In genomic region chr6:17705428-17705777, GRCh38 we compare ENCODE assay signal across 8 cellular contexts. TPM values are rescaled to one million over a fixed set of nuclear protein-coding genes. Genes with fewer than 3 reads are reported as not detected.
DNase-seq lines count a peak whose midpoint lies in the region; ATAC-seq, FAIRE-seq and TF ChIP-seq lines count a peak whose summit lies in the region.

No MANE protein-coding gene starts in this region.

- H3K4me3 ChIP-seq in A549 = peak overlapping the region; percentile 94
- H3K4me3 ChIP-seq in GM12865 (ENCODE audit: low read depth, low read length) = peak overlapping the region; percentile 64
- H3K4me3 ChIP-seq in ovary = peak overlapping the region; percentile 92

- peak overlapping the region; percentile 85 for H3K4me3 Mint-ChIP-seq in activated CD8-positive, alpha-beta T cell treated with anti-CD3 and anti-CD28 coated beads, Interleukin-2, amount 10 ng/mL, durations not matched to agents 7 days and 5 days

- WGBS in A549 (ENCODE audit: missing lambda C conversion rate) = 0% methylated on average over 7 of the region's 10 CpGs
- WGBS in ovary, 3 donors = 0 to 1% (median 1%) methylated on average over 10 of the region's 10 CpGs

- intact Hi-C loops in ovary (cut with DNase I) = loop anchor here in 2 of 4 donors (5.0 to 10.0 kb wide), 2 partner anchors 101 to 103 kb away; partner anchors contain the start of gene FAM8A1 (in 2 of the 2)

- peak overlapping the region; percentile 96 for H3K27ac Mint-ChIP-seq in activated CD8-positive, alpha-beta T cell treated with anti-CD3 and anti-CD28 coated beads, Interleukin-2, amount 10 ng/mL, durations not matched to agents 7 days and 5 days

- DNase-seq in A549 (ENCODE audit: low read depth in 1 of 2, low spot score in 1 of 2) (peak; percentile 52 to 57), GM12865 (ENCODE audit: low read depth) (peak; percentile 69), HuH-7 (ENCODE audit: low spot score) (peak; percentile 41), germinal center (ENCODE audit: low spot score) (peak; percentile 29), ovary (peak in 4 of 5 donors; percentile 42 to 73 (median 54)), cerebellar nuclear complex (lab: John Stamatoyannopoulos, UW) (no peak)
- no peak for DNase-seq in activated CD8-positive, alpha-beta T cell treated with anti-CD3 and anti-CD28 coated beads, Interleukin-2, amount 10 ng/mL, durations not matched to agents 7 days and 5 days

- H3K27ac ChIP-seq in A549 (peak overlapping the region; percentile 98), ovary (peak overlapping the region; percentile 98 to 99)

- TF ChIP-seq RAD21 in A549 (conservative IDR thresholded peaks at IDR 0.05 in 1 of 2, IDR thresholded peaks at IDR 0.05 in 1 of 2) = no peak

- no peak for FAIRE-seq in A549 (lab: Jason Lieb, UNC)

- peaks cover 43% of the 10 kb centered on the region for H3K4me1 Mint-ChIP-seq in activated CD8-positive, alpha-beta T cell treated with anti-CD3 and anti-CD28 coated beads, Interleukin-2, amount 10 ng/mL, durations not matched to agents 7 days and 5 days (ENCODE audit: low read depth)

- peak overlapping the region; percentile 96 for H3K4me2 ChIP-seq in A549

- no peaks in the 10 kb centered on the region for H3K36me3 ChIP-seq in ovary

- POLR2A ChIA-PET in A549 (lab: Yijun Ruan, JAX) = no interaction called here
- POLR2A ChIA-PET in activated CD8-positive, alpha-beta T cell treated with anti-CD3 and anti-CD28 coated beads, Interleukin-2, amount 10 ng/mL, durations not matched to agents 7 days and 5 days (lab: Charles Lee) = interaction anchor here (0.6 to 3.4 kb wide), 11 partner anchors 8 to 560 kb away, joined by 3 to 39 read pairs (median 3); partner anchors contain the start of gene FAM8A1

- TF ChIP-seq EP300 in A549 (IDR thresholded peaks at IDR 0.05) = no peak
- TF ChIP-seq EP300 in ovary (IDR thresholded peaks at IDR 0.05) = no peak

- H3K36me3 Mint-ChIP-seq in activated CD8-positive, alpha-beta T cell treated with anti-CD3 and anti-CD28 coated beads, Interleukin-2, amount 10 ng/mL, durations not matched to agents 7 days and 5 days (ENCODE audit: low read depth) = peaks cover 31% of the 10 kb centered on the region

- H3K9me3 Mint-ChIP-seq in activated CD8-positive, alpha-beta T cell treated with anti-CD3 and anti-CD28 coated beads, Interleukin-2, amount 10 ng/mL, durations not matched to agents 7 days and 5 days (ENCODE audit: insufficient read depth) = no peaks in the 10 kb centered on the region

- H3K27me3 ChIP-seq in ovary = no peaks in the 10 kb centered on the region

- no peak for TF ChIP-seq POLR2A in A549 (IDR thresholded peaks at IDR 0.05; ENCODE audit: low read length)
- peak; percentile 6 for TF ChIP-seq POLR2A in ovary (IDR thresholded peaks at IDR 0.05)

- CTCF ChIA-PET in A549 (lab: Yijun Ruan, JAX) = no interaction called here
- CTCF ChIA-PET in activated CD8-positive, alpha-beta T cell treated with anti-CD3 and anti-CD28 coated beads, Interleukin-2, amount 10 ng/mL, durations not matched to agents 7 days and 5 days (lab: Charles Lee) = interaction anchor here (1.2 kb wide), 1 partner anchor 98 kb away, joined by 3 read pairs; no protein-coding TSS in a partner anchor

- H3K27me3 Mint-ChIP-seq in activated CD8-positive, alpha-beta T cell treated with anti-CD3 and anti-CD28 coated beads, Interleukin-2, amount 10 ng/mL, durations not matched to agents 7 days and 5 days (ENCODE audit: low read depth) = no peaks in the 10 kb centered on the region

- H3K9me3 ChIP-seq in A549 = no peaks in the 10 kb centered on the region
- no peaks in the 10 kb centered on the region for H3K9me3 ChIP-seq in ovary

- H3K4me1 ChIP-seq in A549 = peaks cover 25% of the 10 kb centered on the region; the same call in 2 of the 3 replicates
- H3K4me1 ChIP-seq in ovary (ENCODE audit: insufficient read depth) = peaks cover 5% of the 10 kb centered on the region

- ATAC-seq in A549 (peak; percentile 17 to 37; a peak in 4 of 6 replicates), HG02623 (IDR thresholded peaks at IDR 0.05; ENCODE audit: unreplicated experiment) (no peak)
- ATAC-seq in activated CD8-positive, alpha-beta T cell treated with anti-CD3 and anti-CD28 coated beads, Interleukin-2, amount 10 ng/mL, durations not matched to agents 7 days and 5 days = no peak

- TF ChIP-seq CTCF in A549 (IDR thresholded peaks at IDR 0.05) = peak; percentile 23; the same call in 1 of the 3 replicates
- no peak for TF ChIP-seq CTCF in GM12865 (IDR thresholded peaks at IDR 0.05; ENCODE audit: insufficient read depth, low read depth, low read length, missing control alignments)
- no peak for TF ChIP-seq CTCF in ovary (IDR thresholded peaks at IDR 0.05)

TF ChIP-seq in A549, 52 proteins besides CTCF, POLR2A, EP300 and RAD21:
- no peak for TF ChIP-seq CEBPB (IDR thresholded peaks at IDR 0.05)
- no peak for TF ChIP-seq HES2 (IDR thresholded peaks at IDR 0.05)
- TF ChIP-seq FOSB (CRISPR knock-in tag; IDR thresholded peaks at IDR 0.05) = no peak
- no peak for TF ChIP-seq ZFP36 (IDR thresholded peaks at IDR 0.05; ENCODE audit: borderline replicate concordance, partially characterized antibody)
- no peak for TF ChIP-seq GATA3 (IDR thresholded peaks at IDR 0.05; ENCODE audit: borderline replicate concordance)
- no peak for TF ChIP-seq MAX (IDR thresholded peaks at IDR 0.05)
- TF ChIP-seq HMGXB4 (CRISPR knock-in tag; IDR thresholded peaks at IDR 0.05; ENCODE audit: borderline replicate concordance) = no peak
- TF ChIP-seq USF2 (IDR thresholded peaks at IDR 0.05) = no peak
- TF ChIP-seq EHMT2 (IDR thresholded peaks at IDR 0.05; ENCODE audit: low read depth) = no peak
- TF ChIP-seq ZNF302 (CRISPR knock-in tag; IDR thresholded peaks at IDR 0.05) = no peak
- no peak for TF ChIP-seq MAZ (IDR thresholded peaks at IDR 0.05; ENCODE audit: borderline replicate concordance, low read depth, low read length)
- TF ChIP-seq NFE2L2 (conservative IDR thresholded peaks at IDR 0.05; ENCODE audit: low read length) = no peak
- no peak for TF ChIP-seq CBX8 (IDR thresholded peaks at IDR 0.05)
- no peak for TF ChIP-seq ATOH8 (CRISPR knock-in tag; IDR thresholded peaks at IDR 0.05; ENCODE audit: low read depth)
- no peak for TF ChIP-seq TFCP2L1 (CRISPR knock-in tag; IDR thresholded peaks at IDR 0.05)
TF ChIP-seq in A549: peak in this region for 0.

RNA-seq across cellular contexts. Expression of gene NUP153, which starts 1.3 kb away (rescaled TPM):
- polyA plus RNA-seq in A549 (2011; rRNA removed) (47.3 and 49.8 TPM in 2 replicates), A549 (2017; fragmentation: RNase III; extraction: RNeasy Plus Mini Kit Qiagen cat#74134 plus additional on column Dnase treatment) (25.3 to 27.8 TPM (median 26.4 TPM) in 3 replicates), ovary (10 to 100 TPM; 14.2 to 29.9 TPM)
- 11.8 and 16.6 TPM in 2 replicates for polyA plus RNA-seq in A549 (2012; cell fraction: cytosol; rRNA removed)
- 17.9 and 24.1 TPM in 2 replicates for polyA plus RNA-seq in A549 (2012; cell fraction: nucleus; rRNA removed)
- polyA minus RNA-seq in A549 (2011; rRNA and poly(A)+ RNA removed) = 39.5 and 40.2 TPM in 2 replicates
- 10 to 100 TPM; 72.2 to 73.6 TPM for total RNA-seq in activated CD8-positive, alpha-beta T cell treated with anti-CD3 and anti-CD28 coated beads, Interleukin-2, amount 10 ng/mL, durations not matched to agents 7 days and 5 days
- total RNA-seq in ovary = 10 to 100 TPM; 25.2 to 43.4 (median 34.6) TPM

Comparison
In these comparisons a context has a peak if more than half of its experiments do, and no peak if none do; other contexts are left out.
1. ATAC-seq: peak in A549 (2 of 2); none in activated CD8-positive, alpha-beta T cell treated with anti-CD3 and anti-CD28 coated beads, Interleukin-2, amount 10 ng/mL, durations not matched to agents 7 days and 5 days (single experiment) and HG02623 (single experiment).
2. DNase-seq: peak in A549 (2 of 2), GM12865 (single experiment), HuH-7 (single experiment), germinal center (single experiment) and ovary (4 of 5); none in activated CD8-positive, alpha-beta T cell treated with anti-CD3 and anti-CD28 coated beads, Interleukin-2, amount 10 ng/mL, durations not matched to agents 7 days and 5 days (single experiment) and cerebellar nuclear complex (0 of 2).
3. Peak in every context shown above with its lines, with median percentiles within 50 percentile points of each other: H3K4me3 ChIP-seq.